In the genomic region with DNA sequence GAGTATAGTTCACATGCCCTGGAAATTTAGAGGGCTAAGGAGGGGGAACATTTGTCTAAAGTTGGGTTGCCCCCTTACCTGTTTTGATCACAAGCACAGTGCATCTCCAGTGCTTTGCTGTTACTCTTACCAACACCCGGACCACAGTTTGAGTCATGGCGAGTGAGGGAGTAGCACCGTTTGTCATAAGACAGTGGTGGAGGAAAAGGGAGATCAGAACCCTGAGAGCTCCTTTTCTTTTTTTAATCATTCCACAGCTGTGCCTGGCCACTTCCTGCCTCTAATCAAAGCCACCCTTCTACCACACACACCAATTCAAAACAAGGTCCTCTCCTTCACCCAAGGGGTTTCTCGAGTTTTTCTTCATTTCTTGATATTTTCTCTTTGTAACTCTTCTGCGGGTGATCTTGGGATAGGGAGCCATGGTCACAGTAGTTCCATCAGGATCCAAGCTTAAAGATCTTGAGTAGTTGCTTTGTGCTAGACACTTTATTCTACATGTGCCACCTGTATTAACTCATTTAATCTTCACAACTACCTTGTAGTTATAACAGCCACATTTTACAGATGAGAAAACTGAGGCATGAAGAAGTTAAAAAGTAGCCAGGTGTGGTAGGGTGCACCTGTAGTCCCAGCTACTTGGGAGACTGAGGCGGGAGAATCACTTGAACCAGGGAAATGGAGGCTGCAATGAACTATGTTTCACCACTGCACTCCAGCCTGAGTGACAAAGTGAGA, we compare ENCODE assay signal across 1 cellular context.
TF ChIP-seq lines count a peak whose summit lies in the region.

No MANE protein-coding gene starts in this region.

TF ChIP-seq in IMR-90, 13 proteins besides CTCF, POLR2A, EP300 and RAD21:
- no peak for TF ChIP-seq RFX5 (IDR thresholded peaks at IDR 0.05; ENCODE audit: low read depth, low read length)
- TF ChIP-seq MAZ (IDR thresholded peaks at IDR 0.05; ENCODE audit: borderline replicate concordance, low read depth, low read length): no peak
- TF ChIP-seq BHLHE40 (IDR thresholded peaks at IDR 0.05; ENCODE audit: low read depth, low read length): no peak
- TF ChIP-seq, protein P1, sequence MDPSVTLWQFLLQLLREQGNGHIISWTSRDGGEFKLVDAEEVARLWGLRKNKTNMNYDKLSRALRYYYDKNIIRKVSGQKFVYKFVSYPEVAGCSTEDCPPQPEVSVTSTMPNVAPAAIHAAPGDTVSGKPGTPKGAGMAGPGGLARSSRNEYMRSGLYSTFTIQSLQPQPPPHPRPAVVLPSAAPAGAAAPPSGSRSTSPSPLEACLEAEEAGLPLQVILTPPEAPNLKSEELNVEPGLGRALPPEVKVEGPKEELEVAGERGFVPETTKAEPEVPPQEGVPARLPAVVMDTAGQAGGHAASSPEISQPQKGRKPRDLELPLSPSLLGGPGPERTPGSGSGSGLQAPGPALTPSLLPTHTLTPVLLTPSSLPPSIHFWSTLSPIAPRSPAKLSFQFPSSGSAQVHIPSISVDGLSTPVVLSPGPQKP (IDR thresholded peaks at IDR 0.05; ENCODE audit: borderline replicate concordance, low read depth, low read length): no peak
- no peak for TF ChIP-seq MXI1 (IDR thresholded peaks at IDR 0.05; ENCODE audit: borderline replicate concordance, low read depth, low read length)
- TF ChIP-seq NFE2L2 (IDR thresholded peaks at IDR 0.05; ENCODE audit: low read depth, low read length): no peak
- no peak for TF ChIP-seq SMC3 (IDR thresholded peaks at IDR 0.05; ENCODE audit: low read depth, low read length)
- no peak for TF ChIP-seq CEBPB (IDR thresholded peaks at IDR 0.05; ENCODE audit: low read depth, low read length)
- no peak for TF ChIP-seq RCOR1 (IDR thresholded peaks at IDR 0.05; ENCODE audit: insufficient replicate concordance, low read length)
- no peak for TF ChIP-seq MAFK (IDR thresholded peaks at IDR 0.05; ENCODE audit: low read depth, low read length)
- no peak for TF ChIP-seq FOS (IDR thresholded peaks at IDR 0.05; ENCODE audit: low read depth, low read length)
- TF ChIP-seq, protein P2, sequence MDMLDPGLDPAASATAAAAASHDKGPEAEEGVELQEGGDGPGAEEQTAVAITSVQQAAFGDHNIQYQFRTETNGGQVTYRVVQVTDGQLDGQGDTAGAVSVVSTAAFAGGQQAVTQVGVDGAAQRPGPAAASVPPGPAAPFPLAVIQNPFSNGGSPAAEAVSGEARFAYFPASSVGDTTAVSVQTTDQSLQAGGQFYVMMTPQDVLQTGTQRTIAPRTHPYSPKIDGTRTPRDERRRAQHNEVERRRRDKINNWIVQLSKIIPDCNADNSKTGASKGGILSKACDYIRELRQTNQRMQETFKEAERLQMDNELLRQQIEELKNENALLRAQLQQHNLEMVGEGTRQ (IDR thresholded peaks at IDR 0.05; ENCODE audit: low read depth, low read length): no peak
- no peak for TF ChIP-seq CHD1 (IDR thresholded peaks at IDR 0.05; ENCODE audit: low read depth, low read length)
